In the genomic region with DNA sequence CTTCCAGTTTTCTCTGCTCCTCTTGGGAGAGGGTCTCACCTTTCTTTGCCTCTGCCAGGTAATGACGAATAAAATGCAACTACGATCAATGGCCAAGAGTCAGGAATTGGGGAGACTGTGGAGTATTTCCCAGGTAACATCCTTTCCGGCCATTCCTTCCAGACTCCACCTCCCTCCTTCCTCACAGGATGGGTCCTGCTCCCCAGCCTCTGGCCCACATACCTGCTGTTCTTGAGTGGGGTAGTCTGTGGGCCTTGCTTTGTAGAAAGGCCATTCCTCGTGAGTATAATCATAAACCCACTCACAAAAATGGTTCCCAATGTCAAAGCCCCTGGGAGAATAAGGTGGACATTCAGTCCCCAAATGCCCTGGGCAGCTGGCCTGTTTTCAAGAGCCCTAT, we compare ENCODE assay signal across 32 cellular contexts. TPM values are rescaled to one million over a fixed set of nuclear protein-coding genes. Genes with fewer than 3 reads are reported as not detected.
DNase-seq lines count a peak whose midpoint lies in the region; ATAC-seq and TF ChIP-seq lines count a peak whose summit lies in the region.
"Had no signal": no experiment of that assay in that cellular context is flagged by ENCODE, and none has a peak within 500 bp of the region (broad histone marks: within the 10 kb centered on the region; RNA-seq: fewer than 3 reads in every experiment).

No MANE protein-coding gene starts in this region.

- CTCF ChIA-PET in activated naive CD4-positive, alpha-beta T cell treated with anti-CD3 and anti-CD28 coated beads, Interleukin-2, amount 10 ng/mL, durations not matched to agents 7 days and 5 days (lab: Charles Lee): no interaction called here
- CTCF ChIA-PET in CD4-positive, alpha-beta T cell (lab: Charles Lee): no interaction called here

- H4K20me1 ChIP-seq in GM23338 (replicated peaks; ENCODE audit: insufficient read depth): peaks cover 3% of the 10 kb centered on the region; the same call in 1 of the 2 replicates

- H3K27ac ChIP-seq in CD4-positive, alpha-beta T cell (ENCODE audit: low read depth, low read length): no peak overlapping the region
- H3K27ac ChIP-seq in psoas muscle (peak overlapping the region; percentile 89), GM23338 (ENCODE audit: low read depth) (no peak overlapping the region)
- H3K27ac ChIP-seq: A549, colonic mucosa, left lung, skin epidermis, testis had no signal

- H3K9me2 ChIP-seq in GM23338 (ENCODE audit: insufficient read depth): no peaks in the 10 kb centered on the region

- H3F3A ChIP-seq in GM23338 (replicated peaks; ENCODE audit: low read depth): peaks cover 12% of the 10 kb centered on the region

- no peak overlapping the region for H3K4me3 Mint-ChIP-seq in activated naive CD4-positive, alpha-beta T cell treated with anti-CD3 and anti-CD28 coated beads, Interleukin-2, amount 10 ng/mL, durations not matched to agents 7 days and 5 days
- H3K4me3 Mint-ChIP-seq in CD4-positive, alpha-beta T cell: peak overlapping the region; percentile 25
- peak overlapping the region; percentile 35 for H3K4me3 Mint-ChIP-seq in activated T-helper 2 cell treated with anti-CD3 and anti-CD28 coated beads, Interferon-gamma antibody, Interleukin-2, Interleukin-4, amounts not matched to agents 10 μg/mL and 5 μg/mL and 100 μg/mL, durations not matched to agents 14 hours and 24 hours and 36 hours (ENCODE audit: low read depth)
- H3K4me3 Mint-ChIP-seq in GM23338: no peak overlapping the region

- no peaks in the 10 kb centered on the region for H3K79me2 ChIP-seq in GM23338 (replicated peaks; ENCODE audit: insufficient read depth)

- H3K27me3 Mint-ChIP-seq in activated naive CD4-positive, alpha-beta T cell treated with anti-CD3 and anti-CD28 coated beads, Interleukin-2, amount 10 ng/mL, durations not matched to agents 7 days and 5 days: no peaks in the 10 kb centered on the region
- no peaks in the 10 kb centered on the region for H3K27me3 Mint-ChIP-seq in CD4-positive, alpha-beta T cell
- no peaks in the 10 kb centered on the region for H3K27me3 Mint-ChIP-seq in activated T-helper 2 cell treated with anti-CD3 and anti-CD28 coated beads, Interferon-gamma antibody, Interleukin-2, Interleukin-4, amounts not matched to agents 10 μg/mL and 5 μg/mL and 100 μg/mL, durations not matched to agents 14 hours and 24 hours and 36 hours (ENCODE audit: low read depth)
- H3K27me3 Mint-ChIP-seq in GM23338 (ENCODE audit: insufficient read depth, low read depth, poor library complexity): peaks cover 9% of the 10 kb centered on the region
- H3K27me3 Mint-ChIP-seq: activated naive CD4-positive, alpha-beta T cell treated with anti-CD3 and anti-CD28 coated beads, Interleukin-2, amount 50 U/mL, for 24 hours; CD8-positive, alpha-beta memory T cell had no signal

- H3K27ac Mint-ChIP-seq in activated naive CD4-positive, alpha-beta T cell treated with anti-CD3 and anti-CD28 coated beads, Interleukin-2, amount 10 ng/mL, durations not matched to agents 7 days and 5 days: peak overlapping the region; percentile 74
- H3K27ac Mint-ChIP-seq in activated naive CD4-positive, alpha-beta T cell treated with anti-CD3 and anti-CD28 coated beads, Interleukin-2, amount 50 U/mL, for 72 hours: no peak overlapping the region
- H3K27ac Mint-ChIP-seq in CD4-positive, alpha-beta T cell: no peak overlapping the region
- H3K27ac Mint-ChIP-seq in activated T-helper 2 cell treated with anti-CD3 and anti-CD28 coated beads, Interferon-gamma antibody, Interleukin-2, Interleukin-4, amounts not matched to agents 10 μg/mL and 5 μg/mL and 100 μg/mL, durations not matched to agents 14 hours and 24 hours and 36 hours: no peak overlapping the region
- no peak overlapping the region; the same call in 1 of the 2 replicates for H3K27ac Mint-ChIP-seq in GM23338

- H3K4me2 ChIP-seq in GM23338: no peak overlapping the region
- H3K4me2 ChIP-seq: A549 had no signal

- H3K36me3 ChIP-seq in psoas muscle (ENCODE audit: insufficient read depth in 1 of 2, low read depth in 1 of 2) (peaks cover 0 to 32% of the 10 kb centered on the region in 2 donors), GM23338 (ENCODE audit: insufficient read depth) (no peaks in the 10 kb centered on the region)
- H3K36me3 ChIP-seq: colonic mucosa had no signal

- ATAC-seq in activated naive CD4-positive, alpha-beta T cell treated with anti-CD3 and anti-CD28 coated beads, Interleukin-2, amount 50 U/mL, for 72 hours: no peak
- ATAC-seq in CD4-positive, alpha-beta T cell (ENCODE audit: poor library complexity): no peak
- ATAC-seq in psoas muscle: no peak
- ATAC-seq in GM23338: no peak
- ATAC-seq: A549, left lung, PC-3 had no signal

- H2AFZ ChIP-seq in GM23338: no peak overlapping the region

- no peak for TF ChIP-seq CTCF in CD4-positive, alpha-beta T cell (IDR thresholded peaks at IDR 0.05)
- TF ChIP-seq CTCF in psoas muscle (IDR thresholded peaks at IDR 0.05): no peak
- no peak for TF ChIP-seq CTCF in GM23338 (conservative IDR thresholded peaks at IDR 0.05; ENCODE audit: low read depth in 2 of 2)

- intact Hi-C loops in CD4-positive, alpha-beta T cell (cut with DNase I, micrococcal nuclease): loop anchor here in 1 of 2 experiments (1.0 to 5.0 kb wide), 3 partner anchors 16 to 52 kb away; partner anchors contain the start of genes KLHDC7B and SCO2
- intact Hi-C loops in activated T-helper 2 cell treated with anti-CD3 and anti-CD28 coated beads, Interferon-gamma antibody, Interleukin-2, Interleukin-4, amounts not matched to agents 10 μg/mL and 5 μg/mL and 100 μg/mL, durations not matched to agents 14 hours and 24 hours and 36 hours (cut with micrococcal nuclease): loop anchor here (5.0 kb wide), 1 partner anchor 32 kb away; the partner anchor contains the start of gene KLHDC7B
- intact Hi-C loops in psoas muscle (cut with DNase I): loop anchor here (5.0 kb wide), 2 partner anchors 43 to 72 kb away; partner anchors contain the start of genes LMF2 (in 2 of the 2) and NCAPH2 (in 2 of the 2)

- no peak overlapping the region for H3K4me3 ChIP-seq in psoas muscle
- no peak overlapping the region for H3K4me3 ChIP-seq in GM23338
- H3K4me3 ChIP-seq: A549, colonic mucosa, left lung, skin epidermis, testis had no signal

- H3K9me3 ChIP-seq in CD4-positive, alpha-beta T cell (ENCODE audit: control insufficient read depth, low read length): no peaks in the 10 kb centered on the region
- H3K9me3 ChIP-seq in psoas muscle: no peaks in the 10 kb centered on the region
- H3K9me3 ChIP-seq: A549, colonic mucosa, left lung, testis had no signal

- POLR2A ChIA-PET in CD4-positive, alpha-beta T cell (lab: Charles Lee): no interaction called here

- H3K4me1 ChIP-seq in psoas muscle (peaks cover 37% of the 10 kb centered on the region), GM23338 (ENCODE audit: insufficient read depth) (peaks cover 5% of the 10 kb centered on the region)

- H3K4me1 Mint-ChIP-seq in activated naive CD4-positive, alpha-beta T cell treated with anti-CD3 and anti-CD28 coated beads, Interleukin-2, amount 10 ng/mL, durations not matched to agents 7 days and 5 days: peaks cover 48% of the 10 kb centered on the region
- peaks cover 35% of the 10 kb centered on the region for H3K4me1 Mint-ChIP-seq in CD4-positive, alpha-beta T cell (ENCODE audit: low read depth)
- H3K4me1 Mint-ChIP-seq in activated T-helper 2 cell treated with anti-CD3 and anti-CD28 coated beads, Interferon-gamma antibody, Interleukin-2, Interleukin-4, amounts not matched to agents 10 μg/mL and 5 μg/mL and 100 μg/mL, durations not matched to agents 14 hours and 24 hours and 36 hours (ENCODE audit: low read depth): peaks cover 14% of the 10 kb centered on the region
- peaks cover 7% of the 10 kb centered on the region for H3K4me1 Mint-ChIP-seq in GM23338

- no peaks in the 10 kb centered on the region for H3K27me3 ChIP-seq in CD4-positive, alpha-beta T cell (ENCODE audit: control insufficient read depth, insufficient read depth, low read length)
- H3K27me3 ChIP-seq in psoas muscle (ENCODE audit: insufficient read depth in 3 of 3, low read length in 2 of 3) (no peaks in the 10 kb centered on the region), GM23338 (ENCODE audit: insufficient read depth) (0 out of 2 replicates have a peak, but pooled peaks cover 6% of the 10 kb centered on the region)
- H3K27me3 ChIP-seq: colonic mucosa, testis had no signal

- 91 to 98% (median 96%) methylated on average over 4 of the region's 4 CpGs for WGBS in psoas muscle, 3 donors

- DNase-seq in activated naive CD4-positive, alpha-beta T cell treated with anti-CD3 and anti-CD28 coated beads, Interleukin-2, amount 10 ng/mL, durations not matched to agents 7 days and 5 days: no peak
- DNase-seq in activated naive CD4-positive, alpha-beta T cell treated with anti-CD3 and anti-CD28 coated beads, Interleukin-2, amount 50 U/mL, for 72 hours (ENCODE audit: low spot score in 2 of 2): no peak
- DNase-seq in CD4-positive, alpha-beta T cell: peak in 1 of 10 experiments; percentile 8
- no peak for DNase-seq in activated T-helper 2 cell treated with anti-CD3 and anti-CD28 coated beads, Interferon-gamma antibody, Interleukin-2, Interleukin-4, amounts not matched to agents 10 μg/mL and 5 μg/mL and 100 μg/mL, durations not matched to agents 14 hours and 24 hours and 36 hours (ENCODE audit: low spot score)
- DNase-seq in psoas muscle (no peak), NCI-H128 (lab: John Stamatoyannopoulos, UW; ENCODE audit: unreplicated experiment) (no peak), GM23338 (ENCODE audit: low spot score) (no peak), 8988T (no peak)
- DNase-seq: activated CD4-positive, alpha-beta T cell treated with anti-CD3 and anti-CD28 coated beads, Interleukin-2, amount 50 U/mL, for 48 hours; CD8-positive, alpha-beta memory T cell; colonic mucosa; DMS 273 treated with DMSO at 0.1 percent for 48 hours; effector CD8-positive, alpha-beta T cell; left lung; MM.1S; NCI-H1105 treated with DMSO at 0.1 percent for 48 hours; NCI-H1930; NCI-H526; NK-92 treated with Interleukin-12 subunit alpha and Interleukin-12 subunit beta, amount 100 ng/mL, for 24 hours; nucleus accumbens; PC-3; stimulated activated naive CD4-positive, alpha-beta T cell treated with Interleukin-2 at 50 U/mL for 16 hours; T-helper 2 cell; testis had no signal

- no peaks in the 10 kb centered on the region for H3K9me3 Mint-ChIP-seq in activated naive CD4-positive, alpha-beta T cell treated with anti-CD3 and anti-CD28 coated beads, Interleukin-2, amount 10 ng/mL, durations not matched to agents 7 days and 5 days
- H3K9me3 Mint-ChIP-seq in activated naive CD4-positive, alpha-beta T cell treated with anti-CD3 and anti-CD28 coated beads, Interleukin-2, amount 50 U/mL, for 72 hours: no peaks in the 10 kb centered on the region
- no peaks in the 10 kb centered on the region for H3K9me3 Mint-ChIP-seq in CD4-positive, alpha-beta T cell
- no peaks in the 10 kb centered on the region for H3K9me3 Mint-ChIP-seq in activated T-helper 2 cell treated with anti-CD3 and anti-CD28 coated beads, Interferon-gamma antibody, Interleukin-2, Interleukin-4, amounts not matched to agents 10 μg/mL and 5 μg/mL and 100 μg/mL, durations not matched to agents 14 hours and 24 hours and 36 hours
- H3K9me3 Mint-ChIP-seq in GM23338: no peaks in the 10 kb centered on the region
- H3K9me3 Mint-ChIP-seq: activated naive CD4-positive, alpha-beta T cell treated with anti-CD3 and anti-CD28 coated beads, Interleukin-2, amount 50 U/mL, for 24 hours; CD8-positive, alpha-beta memory T cell had no signal

- H3K36me3 Mint-ChIP-seq in activated naive CD4-positive, alpha-beta T cell treated with anti-CD3 and anti-CD28 coated beads, Interleukin-2, amount 10 ng/mL, durations not matched to agents 7 days and 5 days: peaks cover 22% of the 10 kb centered on the region
- peaks cover 5 to 16% of the 10 kb centered on the region in 2 donors for H3K36me3 Mint-ChIP-seq in activated naive CD4-positive, alpha-beta T cell treated with anti-CD3 and anti-CD28 coated beads, Interleukin-2, amount 50 U/mL, for 72 hours
- peaks cover 35% of the 10 kb centered on the region for H3K36me3 Mint-ChIP-seq in CD4-positive, alpha-beta T cell (ENCODE audit: low read depth)
- peaks cover 42% of the 10 kb centered on the region for H3K36me3 Mint-ChIP-seq in activated T-helper 2 cell treated with anti-CD3 and anti-CD28 coated beads, Interferon-gamma antibody, Interleukin-2, Interleukin-4, amounts not matched to agents 10 μg/mL and 5 μg/mL and 100 μg/mL, durations not matched to agents 14 hours and 24 hours and 36 hours (ENCODE audit: low read depth)
- peaks cover 6% of the 10 kb centered on the region; the same call in 2 of the 3 replicates for H3K36me3 Mint-ChIP-seq in GM23338 (ENCODE audit: low read depth)
- H3K36me3 Mint-ChIP-seq: activated naive CD4-positive, alpha-beta T cell treated with anti-CD3 and anti-CD28 coated beads, Interleukin-2, amount 50 U/mL, for 24 hours had no signal

RNA-seq across cellular contexts. Expression of gene CPT1B, which starts 1.5 kb away (rescaled TPM):
- 10 to 100 TPM; 61.8 to 92.2 TPM for total RNA-seq in activated naive CD4-positive, alpha-beta T cell treated with anti-CD3 and anti-CD28 coated beads, Interleukin-2, amount 50 U/mL, for 72 hours
- total RNA-seq in CD4-positive, alpha-beta T cell: 10 to 100 TPM; 59.1 to 68.3 TPM
- 68.2 and 74.3 TPM in 2 replicates for total RNA-seq in activated T-helper 2 cell treated with anti-CD3 and anti-CD28 coated beads, Interferon-gamma antibody, Interleukin-2, Interleukin-4, amounts not matched to agents 10 μg/mL and 5 μg/mL and 100 μg/mL, durations not matched to agents 14 hours and 24 hours and 36 hours
- total RNA-seq in psoas muscle: 100 to 1,000 TPM in 3 of 4 donors, 10 to 100 TPM in 1; 75.8 to 144 (median 139) TPM
- polyA plus RNA-seq in psoas muscle (10 to 100 TPM; 57.4 to 87.6 (median 70.8) TPM), GM23338 (2016; fragmentation: Nextera tagmentation; extraction: Ambion mirVana) (5.6 and 6.4 TPM in 2 replicates)
- total RNA-seq in GM23338 (2014; rRNA removed; shearing (Covaris generic)): 5.5 and 14.4 TPM in 2 replicates

RNA-seq across cellular contexts. Expression of gene CHKB, which starts 2.9 kb away (rescaled TPM):
- total RNA-seq in activated naive CD4-positive, alpha-beta T cell treated with anti-CD3 and anti-CD28 coated beads, Interleukin-2, amount 50 U/mL, for 72 hours: 100 to 1,000 TPM in 1 of 2 donors, 10 to 100 TPM in 1; 83.8 to 127 TPM
- total RNA-seq in CD4-positive, alpha-beta T cell: 100 to 1,000 TPM; 152 to 156 TPM
- total RNA-seq in activated T-helper 2 cell treated with anti-CD3 and anti-CD28 coated beads, Interferon-gamma antibody, Interleukin-2, Interleukin-4, amounts not matched to agents 10 μg/mL and 5 μg/mL and 100 μg/mL, durations not matched to agents 14 hours and 24 hours and 36 hours: 86.1 and 90.9 TPM in 2 replicates
- 10 to 100 TPM; 11.5 to 25.2 (median 16.3) TPM for total RNA-seq in psoas muscle
- polyA plus RNA-seq in psoas muscle (10 to 100 TPM; 13.1 to 14.3 (median 13.6) TPM), GM23338 (2016; fragmentation: Nextera tagmentation; extraction: Ambion mirVana) (61.6 and 63.7 TPM in 2 replicates)
- total RNA-seq in GM23338 (2014; rRNA removed; shearing (Covaris generic)): 51.2 and 67.0 TPM in 2 replicates

RNA-seq across cellular contexts. Expression of gene SYCE3, which starts 17.0 kb away (rescaled TPM):
- total RNA-seq in activated naive CD4-positive, alpha-beta T cell treated with anti-CD3 and anti-CD28 coated beads, Interleukin-2, amount 50 U/mL, for 72 hours: 1 to 10 TPM in 1 of 2 donors, under 1 TPM in 1; 0.80 to 3.9 TPM
- not detected for total RNA-seq in CD4-positive, alpha-beta T cell
- 0.62 TPM in 1 of 2 replicates, not detected in the other for total RNA-seq in activated T-helper 2 cell treated with anti-CD3 and anti-CD28 coated beads, Interferon-gamma antibody, Interleukin-2, Interleukin-4, amounts not matched to agents 10 μg/mL and 5 μg/mL and 100 μg/mL, durations not matched to agents 14 hours and 24 hours and 36 hours
- total RNA-seq in psoas muscle: not detected
- polyA plus RNA-seq in psoas muscle (not detected), GM23338 (2016; fragmentation: Nextera tagmentation; extraction: Ambion mirVana) (not detected in 2 replicates)
- total RNA-seq in GM23338 (2014; rRNA removed; shearing (Covaris generic)): not detected in 2 replicates
- total RNA-seq: aorta; CD8-positive, alpha-beta memory T cell; colonic mucosa; left lung; myocyte; ureter had no signal
- polyA plus RNA-seq: CD8-positive, alpha-beta memory T cell had no signal

RNA-seq across cellular contexts. Expression of gene MAPK8IP2, which starts 20.8 kb away (rescaled TPM):
- under 1 TPM; 0.27 to 0.54 TPM for total RNA-seq in activated naive CD4-positive, alpha-beta T cell treated with anti-CD3 and anti-CD28 coated beads, Interleukin-2, amount 50 U/mL, for 72 hours
- under 1 TPM; 0.31 to 0.52 TPM for total RNA-seq in CD4-positive, alpha-beta T cell
- total RNA-seq in activated T-helper 2 cell treated with anti-CD3 and anti-CD28 coated beads, Interferon-gamma antibody, Interleukin-2, Interleukin-4, amounts not matched to agents 10 μg/mL and 5 μg/mL and 100 μg/mL, durations not matched to agents 14 hours and 24 hours and 36 hours: 0.09 and 0.16 TPM in 2 replicates
- total RNA-seq in psoas muscle: under 1 TPM; 0.12 to 0.34 (median 0.17) TPM
- polyA plus RNA-seq in psoas muscle (under 1 TPM; 0.13 to 0.22 (median 0.15) TPM), GM23338 (2016; fragmentation: Nextera tagmentation; extraction: Ambion mirVana) (0.15 and 0.16 TPM in 2 replicates)
- 2.8 and 3.5 TPM in 2 replicates for total RNA-seq in GM23338 (2014; rRNA removed; shearing (Covaris generic))
- polyA plus RNA-seq: CD8-positive, alpha-beta memory T cell had no signal

RNA-seq across cellular contexts. Expression of gene KLHDC7B, which starts 34.1 kb away (rescaled TPM):
- 10 to 100 TPM in 1 of 2 donors, 1 to 10 TPM in 1; 2.6 to 11.0 TPM for total RNA-seq in activated naive CD4-positive, alpha-beta T cell treated with anti-CD3 and anti-CD28 coated beads, Interleukin-2, amount 50 U/mL, for 72 hours
- total RNA-seq in CD4-positive, alpha-beta T cell: 1 to 10 TPM; 2.3 TPM
- 3.0 and 3.3 TPM in 2 replicates for total RNA-seq in activated T-helper 2 cell treated with anti-CD3 and anti-CD28 coated beads, Interferon-gamma antibody, Interleukin-2, Interleukin-4, amounts not matched to agents 10 μg/mL and 5 μg/mL and 100 μg/mL, durations not matched to agents 14 hours and 24 hours and 36 hours
- under 1 TPM in 1 of 4 donors, not detected in 3; 0.11 TPM for total RNA-seq in psoas muscle
- under 1 TPM in 2 of 3 donors, not detected in 1; 0.01 TPM for polyA plus RNA-seq in psoas muscle
- 0.58 TPM in 1 of 2 replicates, not detected in the other for total RNA-seq in GM23338 (2014; rRNA removed; shearing (Covaris generic))
- polyA plus RNA-seq in GM23338 (2016; fragmentation: Nextera tagmentation; extraction: Ambion mirVana): not detected in 2 replicates
- total RNA-seq: epithelial cell of proximal tubule, glomerular endothelial cell, myocyte, PC-3 had no signal
- polyA plus RNA-seq: aorta had no signal

Comparison
In these comparisons a context has a peak if more than half of its experiments do, and no peak if none do; other contexts are left out.
1. H3K4me3 Mint-ChIP-seq: peak in CD4-positive, alpha-beta T cell (single experiment) and activated T-helper 2 cell treated with anti-CD3 and anti-CD28 coated beads, Interferon-gamma antibody, Interleukin-2, Interleukin-4, amounts not matched to agents 10 μg/mL and 5 μg/mL and 100 μg/mL, durations not matched to agents 14 hours and 24 hours and 36 hours (single experiment); none in activated naive CD4-positive, alpha-beta T cell treated with anti-CD3 and anti-CD28 coated beads, Interleukin-2, amount 10 ng/mL, durations not matched to agents 7 days and 5 days (single experiment) and GM23338 (single experiment).